In the genomic region with DNA sequence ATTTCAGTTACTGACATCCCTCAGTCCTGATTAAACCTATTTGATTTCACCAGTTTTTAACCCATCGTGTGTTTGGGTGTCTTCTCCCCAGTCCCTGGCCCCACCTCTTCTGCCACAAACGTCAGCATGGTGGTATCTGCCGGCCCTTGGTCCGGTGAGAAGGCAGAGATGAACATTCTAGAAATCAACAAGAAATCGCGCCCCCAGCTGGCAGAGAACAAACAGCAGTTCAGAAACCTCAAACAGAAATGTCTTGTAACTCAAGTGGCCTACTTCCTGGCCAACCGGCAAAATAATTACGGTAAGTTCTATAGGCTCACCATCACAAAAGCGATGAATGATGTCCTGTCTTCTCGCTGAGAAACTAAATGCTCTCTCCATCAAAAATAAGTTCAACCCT, we compare ENCODE assay signal across 9 cellular contexts. TPM values are rescaled to one million over a fixed set of nuclear protein-coding genes. Genes with fewer than 3 reads are reported as not detected.
DNase-seq lines count a peak whose midpoint lies in the region; ATAC-seq, FAIRE-seq and TF ChIP-seq lines count a peak whose summit lies in the region.
"Had no signal": no experiment of that assay in that cellular context is flagged by ENCODE, and none has a peak within 500 bp of the region (broad histone marks: within the 10 kb centered on the region; RNA-seq: fewer than 3 reads in every experiment).

No MANE protein-coding gene starts in this region.

- no peaks in the 10 kb centered on the region for H3K79me2 ChIP-seq in GM12878 (ENCODE audit: control insufficient read depth, insufficient read depth, low read length)

- H3K4me3 ChIP-seq in HFF-Myc (replicated peaks; ENCODE audit: low read depth, low read length) (no peak overlapping the region), GM12878 (no peak overlapping the region)

- no peaks in the 10 kb centered on the region for H3K27me3 Mint-ChIP-seq in nephron progenitor cell (ENCODE audit: low read depth, poor library complexity)
- H3K27me3 Mint-ChIP-seq: naive thymus-derived CD8-positive, alpha-beta T cell had no signal

- intact Hi-C loops in GM12878 (cut with micrococcal nuclease; ENCODE audit: unreplicated experiment) = no loop called here

- no peak overlapping the region for H3K4me3 Mint-ChIP-seq in nephron progenitor cell
- H3K4me3 Mint-ChIP-seq: naive thymus-derived CD8-positive, alpha-beta T cell had no signal

- POLR2A ChIA-PET in GM12878 (lab: Charles Lee) = no interaction called here

- RAD21 ChIA-PET in GM12878 (lab: Charles Lee; ENCODE audit: unreplicated experiment) = no interaction called here

- 28% methylated on average over 10 of the region's 10 CpGs for WGBS in GM12878 (ENCODE audit: insufficient coverage, insufficient replicate concordance, low lambda C conversion rate, missing lambda C conversion rate)

- H3K27me3 ChIP-seq in GM12878 (replicated peaks in 1 of 2; ENCODE audit: control insufficient read depth in 2 of 2, insufficient read depth in 2 of 2, low read length in 1 of 2) = no peaks in the 10 kb centered on the region

- H3K27ac ChIP-seq in GM12878 (ENCODE audit: control insufficient read depth, insufficient read depth) = no peak overlapping the region

- H4K20me1 ChIP-seq in GM12878 (ENCODE audit: control insufficient read depth, insufficient read depth) = no peaks in the 10 kb centered on the region

- no peaks in the 10 kb centered on the region for H3K36me3 ChIP-seq in GM12878 (ENCODE audit: control insufficient read depth in 2 of 2, insufficient read depth in 2 of 2, low read length in 1 of 2)

- no peak for TF ChIP-seq EP300 in GM12878 (IDR thresholded peaks at IDR 0.05; ENCODE audit: borderline replicate concordance in 1 of 2, control insufficient read depth in 1 of 2, low read depth in 2 of 2, low read length in 2 of 2)

- SMC1A ChIA-PET in GM12878 (lab: Charles Lee; ENCODE audit: uncharacterized antibody, unreplicated experiment) = no interaction called here

- CTCF ChIA-PET in GM12878 (lab: Yijun Ruan, JAX) = interaction anchor here (1.2 to 1.8 kb wide), 4 partner anchors 96 to 252 kb away, joined by 3 to 4 read pairs (median 3); no protein-coding TSS in a partner anchor

- no peaks in the 10 kb centered on the region for H3K9me3 ChIP-seq in GM12878 (replicated peaks; ENCODE audit: control insufficient read depth, insufficient read depth, low read length)

- H3K36me3 Mint-ChIP-seq in nephron progenitor cell (ENCODE audit: low read depth) = peaks cover 25% of the 10 kb centered on the region

- H3K9ac ChIP-seq in GM12878 (ENCODE audit: control insufficient read depth, insufficient read depth, low read length) = no peak overlapping the region

- peak; percentile 62 for DNase-seq in EH (ENCODE audit: low read depth)
- DNase-seq in HFF-Myc (ENCODE audit: extremely low read depth, low read depth) = no peak
- no peak for DNase-seq in GM12878 (ENCODE audit: low read depth, low spot score)
- peak; percentile 35 for DNase-seq in nephron progenitor cell
- no peak for DNase-seq in NCI-H1048 (lab: John Stamatoyannopoulos, UW)
- DNase-seq in cerebellar nuclear complex (lab: John Stamatoyannopoulos, UW) = no peak
- DNase-seq in superior temporal gyrus (ENCODE audit: extremely low spot score) = no peak

- BruUV-seq in GM12878 (replicated peaks; lab: Mats Ljungman, UMichigan) = no TSS peak

- H3K4me1 ChIP-seq in GM12878 (ENCODE audit: control insufficient read depth, insufficient read depth, low read length) = no peaks in the 10 kb centered on the region

- ATAC-seq in GM12878 = no peak
- ATAC-seq: naive thymus-derived CD8-positive, alpha-beta T cell had no signal

- TF ChIP-seq RAD21 in GM12878 (IDR thresholded peaks at IDR 0.05; ENCODE audit: insufficient read depth, low read depth, low read length) = peak; percentile 35

- H2AFZ ChIP-seq in GM12878 (ENCODE audit: control insufficient read depth, low read depth, low read length) = no peak overlapping the region

- H3K4me2 ChIP-seq in GM12878 (ENCODE audit: control insufficient read depth, insufficient read depth) = no peak overlapping the region

- in situ Hi-C loops in GM12878 (cut with MboI) = no loop called here

- TF ChIP-seq CTCF in HFF-Myc (IDR thresholded peaks at IDR 0.05; ENCODE audit: low read depth, low read length, missing control alignments) = peak; percentile 47
- peak in 2 of 3 experiments; percentile 35 to 36; a peak in 4 of 6 replicates for TF ChIP-seq CTCF in GM12878 (IDR thresholded peaks at IDR 0.05 in 2 of 3, conservative IDR thresholded peaks at IDR 0.05 in 1 of 3; ENCODE audit: control insufficient read depth in 2 of 3, extremely low read depth in 1 of 3, insufficient read depth in 1 of 3, low read depth in 3 of 3, low read length in 3 of 3)
- peak; percentile 29 for TF ChIP-seq CTCF in nephron progenitor cell (IDR thresholded peaks at IDR 0.05)

- no peak for TF ChIP-seq POLR2A in GM12878 (IDR thresholded peaks at IDR 0.05; ENCODE audit: low read depth, low read length)

- FAIRE-seq in GM12878 (lab: Jason Lieb, UNC) = no peak
- FAIRE-seq: HTR-8/SVneo had no signal

- no peak overlapping the region for H3K27ac Mint-ChIP-seq in nephron progenitor cell

- H3K9me3 Mint-ChIP-seq in nephron progenitor cell = no peaks in the 10 kb centered on the region
- H3K9me3 Mint-ChIP-seq: naive thymus-derived CD8-positive, alpha-beta T cell had no signal

- no peaks in the 10 kb centered on the region for H3K4me1 Mint-ChIP-seq in nephron progenitor cell

TF ChIP-seq in GM12878, 131 proteins besides CTCF, POLR2A, EP300 and RAD21:
- peak; percentile 40; the same call in 1 of the 2 replicates for TF ChIP-seq SMC3 (IDR thresholded peaks at IDR 0.05; ENCODE audit: borderline replicate concordance, low read length)
- no peak for TF ChIP-seq NR2F1 (conservative IDR thresholded peaks at IDR 0.05)
- TF ChIP-seq ZNF622 (IDR thresholded peaks at IDR 0.05) = no peak

RNA-seq across cellular contexts. Expression of gene NBPF3, which starts 28.7 kb away (rescaled TPM):
- 21.4 and 22.5 TPM in 2 replicates for total RNA-seq in GM12878 (2013; cell fraction: nucleolus; rRNA removed)
- 2.8 and 3.6 TPM in 2 replicates for total RNA-seq in GM12878 (2014; rRNA removed)
- 3.4 and 4.1 TPM in 2 replicates for total RNA-seq in GM12878 (2014; rRNA removed; fragmentation: Illumina TruSeq; extraction: Trizol)
- total RNA-seq in GM12878 (2021) = 4.0 TPM in 2 replicates
- polyA plus RNA-seq in GM12878 (2011; ENCODE audit: low read depth) = 2.0 TPM
- 4.4 and 5.2 TPM in 2 replicates for polyA plus RNA-seq in GM12878 (2011; rRNA removed)
- polyA plus RNA-seq in GM12878 (2011; cell fraction: cytosol; rRNA removed) = 3.0 and 3.2 TPM in 2 replicates
- 8.5 and 13.1 TPM in 2 replicates for polyA plus RNA-seq in GM12878 (2011; cell fraction: nucleus; rRNA removed)
- 1.6 and 2.8 TPM in 2 replicates for polyA plus RNA-seq in GM12878 (2012)
- 3.0 and 3.3 TPM in 2 replicates for polyA plus RNA-seq in GM12878 (2014; fragmentation: Illumina TruSeq; extraction: Trizol)
- under 1 TPM; 0.56 to 0.66 TPM for polyA plus RNA-seq in GM12878 (2014; fragmentation: Nextera tagmentation; extraction: Ambion mirVana)
- 2.4 and 2.6 TPM in 2 replicates for polyA plus RNA-seq in GM12878 (2014; rRNA removed)
- polyA plus RNA-seq in GM12878 (2016; fragmentation: Nextera tagmentation; extraction: Ambion mirVana) = 1 to 10 TPM in 1 of 2 experiments, under 1 TPM in 1; 0.93 to 2.6 TPM
- 6.4 and 6.7 TPM in 2 replicates for polyA minus RNA-seq in GM12878 (2011; rRNA and poly(A)+ RNA removed)
- polyA minus RNA-seq in GM12878 (2011; cell fraction: cytosol; rRNA and poly(A)+ RNA removed) = 2.1 and 3.5 TPM in 2 replicates
- polyA minus RNA-seq in GM12878 (2011; cell fraction: nucleus; rRNA and poly(A)+ RNA removed) = 4.2 and 6.6 TPM in 2 replicates

RNA-seq across cellular contexts. Expression of gene ALPL, which starts 40.6 kb away (rescaled TPM):
- total RNA-seq in GM12878 (2013; cell fraction: nucleolus; rRNA removed) = not detected in 2 replicates
- total RNA-seq in GM12878 (2014; rRNA removed) = 0.05 and 0.40 TPM in 2 replicates
- total RNA-seq in GM12878 (2014; rRNA removed; fragmentation: Illumina TruSeq; extraction: Trizol) = not detected in 2 replicates
- total RNA-seq in GM12878 (2021) = 0.24 and 0.49 TPM in 2 replicates
- not detected for polyA plus RNA-seq in GM12878 (2011; ENCODE audit: low read depth)
- polyA plus RNA-seq in GM12878 (2011; rRNA removed) = 0.30 and 0.43 TPM in 2 replicates
- polyA plus RNA-seq in GM12878 (2011; cell fraction: cytosol; rRNA removed) = 0.48 and 0.49 TPM in 2 replicates
- polyA plus RNA-seq in GM12878 (2011; cell fraction: nucleus; rRNA removed) = 0.45 and 1.1 TPM in 2 replicates
- polyA plus RNA-seq in GM12878 (2012) = 0.08 TPM in 1 of 2 replicates, not detected in the other
- polyA plus RNA-seq in GM12878 (2014; fragmentation: Illumina TruSeq; extraction: Trizol) = 0.19 TPM in 1 of 2 replicates, not detected in the other
- polyA plus RNA-seq in GM12878 (2014; fragmentation: Nextera tagmentation; extraction: Ambion mirVana) = under 1 TPM in 1 of 2 experiments, not detected in 1; 0.07 TPM
- polyA plus RNA-seq in GM12878 (2014; rRNA removed) = 0.10 and 0.22 TPM in 2 replicates
- polyA plus RNA-seq in GM12878 (2016; fragmentation: Nextera tagmentation; extraction: Ambion mirVana) = under 1 TPM; 0.20 to 0.59 TPM
- polyA minus RNA-seq in GM12878 (2011; rRNA and poly(A)+ RNA removed) = 0.46 and 1.1 TPM in 2 replicates
- not detected in 2 replicates for polyA minus RNA-seq in GM12878 (2011; cell fraction: cytosol; rRNA and poly(A)+ RNA removed)
- polyA minus RNA-seq in GM12878 (2011; cell fraction: nucleus; rRNA and poly(A)+ RNA removed) = not detected in 2 replicates
- total RNA-seq: naive thymus-derived CD8-positive, alpha-beta T cell had no signal
- polyA plus RNA-seq: naive thymus-derived CD8-positive, alpha-beta T cell had no signal

Comparison
In these comparisons a context has a peak if more than half of its experiments do, and no peak if none do; other contexts are left out.
1. DNase-seq: peak in EH (single experiment) and nephron progenitor cell (single experiment); none in HFF-Myc (single experiment), GM12878 (single experiment), NCI-H1048 (single experiment), cerebellar nuclear complex (0 of 2) and superior temporal gyrus (single experiment).
2. Peak in every context shown above with its lines, with median percentiles within 50 percentile points of each other: CTCF ChIP-seq.